Comparison of ENCODE assay signal across 29 cellular contexts in genomic region chr12:120064054-120064940, GRCh38. TPM values are rescaled to one million over a fixed set of nuclear protein-coding genes. Genes with fewer than 3 reads are reported as not detected.
DNase-seq lines count a peak whose midpoint lies in the region; ATAC-seq and TF ChIP-seq lines count a peak whose summit lies in the region.
"Had no signal": no experiment of that assay in that cellular context is flagged by ENCODE, and none has a peak within 500 bp of the region (broad histone marks: within the 10 kb centered on the region; RNA-seq: fewer than 3 reads in every experiment).

No MANE protein-coding gene starts in this region.

- no peak for ATAC-seq in esophagus mucosa
- ATAC-seq in HG03196 (IDR thresholded peaks at IDR 0.05; ENCODE audit: unreplicated experiment): no peak
- ATAC-seq: foreskin keratinocyte; natural killer cell treated with Interleukin-12 subunit alpha and Interleukin-12 subunit beta and Interleukin-15 and Interleukin-18, amount 100 ng/mL, for 72 hours; stimulated activated memory B cell treated with anti-CD40 and anti-IgM and Interleukin-4, amounts not matched to agents 10 μg/mL and 1 μg/mL and 100 μg/mL, for 72 hours had no signal

- no peak for TF ChIP-seq CTCF in RWPE1 (conservative IDR thresholded peaks at IDR 0.05; ENCODE audit: low read depth)
- no peak for TF ChIP-seq CTCF in fibroblast of pulmonary artery (IDR thresholded peaks at IDR 0.05; ENCODE audit: low read length, missing control alignments)

- POLR2A ChIA-PET in RWPE1 (lab: Yijun Ruan, JAX; ENCODE audit: low non-redundant PET): no interaction called here

- H3K27ac Mint-ChIP-seq in activated naive CD4-positive, alpha-beta T cell treated with anti-CD3 and anti-CD28 coated beads for 36 hours: peak overlapping the region; percentile 33
- H3K27ac Mint-ChIP-seq: activated B cell treated with CpG ODN at 0.5 μM for 24 hours; memory B cell; natural killer cell treated with Interleukin-12 subunit alpha and Interleukin-12 subunit beta and Interleukin-15 and Interleukin-18, amount 100 ng/mL, for 72 hours; stimulated activated memory B cell treated with anti-CD40 and anti-IgM and Interleukin-4, amounts not matched to agents 10 μg/mL and 1 μg/mL and 100 μg/mL, for 72 hours had no signal

- H3K4me1 Mint-ChIP-seq in activated naive CD4-positive, alpha-beta T cell treated with anti-CD3 and anti-CD28 coated beads for 36 hours (ENCODE audit: low read depth): peaks cover 19% of the 10 kb centered on the region
- H3K4me1 Mint-ChIP-seq: activated B cell treated with CpG ODN at 0.5 μM for 24 hours; memory B cell; stimulated activated memory B cell treated with anti-CD40 and anti-IgM and Interleukin-4, amounts not matched to agents 10 μg/mL and 1 μg/mL and 100 μg/mL, for 72 hours had no signal

- intact Hi-C loops in activated naive CD4-positive, alpha-beta T cell treated with anti-CD3 and anti-CD28 coated beads for 36 hours (cut with micrococcal nuclease): no loop called here

- H3K36me3 Mint-ChIP-seq in activated naive CD4-positive, alpha-beta T cell treated with anti-CD3 and anti-CD28 coated beads for 36 hours (ENCODE audit: low read depth): peaks cover 44% of the 10 kb centered on the region
- H3K36me3 Mint-ChIP-seq: natural killer cell treated with Interleukin-12 subunit alpha and Interleukin-12 subunit beta and Interleukin-15 and Interleukin-18, amount 100 ng/mL, for 72 hours had no signal

- H3K4me3 ChIP-seq in fibroblast of pulmonary artery (replicated peaks; ENCODE audit: low read depth, low read length): no peak overlapping the region
- H3K4me3 ChIP-seq: sigmoid colon, SK-N-MC, transverse colon had no signal

- no peak for DNase-seq in activated naive CD4-positive, alpha-beta T cell treated with anti-CD3 and anti-CD28 coated beads for 36 hours
- no peak for DNase-seq in activated naive CD4-positive, alpha-beta T cell treated with anti-CD3 and anti-CD28 coated beads, Interleukin-2, amount 50 U/mL, for 16 hours
- DNase-seq in RWPE1 (ENCODE audit: low spot score): no peak
- DNase-seq in fibroblast of pulmonary artery (ENCODE audit: low read depth): peak; percentile 7
- peak; percentile 4 for DNase-seq in retina
- DNase-seq in hypothalamus (lab: John Stamatoyannopoulos, UW): no peak
- DNase-seq: activated B cell treated with CpG ODN at 0.5 μM for 24 hours; amniotic stem cell; dermis blood vessel endothelial cell; DMS153; foreskin keratinocyte; GF-D8; kidney; NCI-H1105; NCI-H2029 treated with DMSO at 0.1 percent for 48 hours; NCI-H446; NK-92 treated with Interleukin-12 subunit alpha and Interleukin-12 subunit beta, amount 100 ng/mL, for 24 hours; sigmoid colon; T-helper 9 cell; transverse colon had no signal

- H3K27me3 Mint-ChIP-seq in activated naive CD4-positive, alpha-beta T cell treated with anti-CD3 and anti-CD28 coated beads for 36 hours (ENCODE audit: low read depth): no peaks in the 10 kb centered on the region
- H3K27me3 Mint-ChIP-seq: activated B cell treated with CpG ODN at 0.5 μM for 24 hours; memory B cell; natural killer cell treated with Interleukin-12 subunit alpha and Interleukin-12 subunit beta and Interleukin-15 and Interleukin-18, amount 100 ng/mL, for 72 hours; stimulated activated memory B cell treated with anti-CD40 and anti-IgM and Interleukin-4, amounts not matched to agents 10 μg/mL and 1 μg/mL and 100 μg/mL, for 72 hours had no signal

- no peak overlapping the region for H3K4me3 Mint-ChIP-seq in activated naive CD4-positive, alpha-beta T cell treated with anti-CD3 and anti-CD28 coated beads for 36 hours
- H3K4me3 Mint-ChIP-seq: activated B cell treated with CpG ODN at 0.5 μM for 24 hours; memory B cell; natural killer cell treated with Interleukin-12 subunit alpha and Interleukin-12 subunit beta and Interleukin-15 and Interleukin-18, amount 100 ng/mL, for 72 hours; stimulated activated memory B cell treated with anti-CD40 and anti-IgM and Interleukin-4, amounts not matched to agents 10 μg/mL and 1 μg/mL and 100 μg/mL, for 72 hours had no signal

- CTCF ChIA-PET in activated naive CD4-positive, alpha-beta T cell treated with anti-CD3 and anti-CD28 coated beads for 36 hours (lab: Charles Lee): interaction anchor here (1.0 kb wide), 1 partner anchor 48 kb away, joined by 4 read pairs; no protein-coding TSS in a partner anchor
- CTCF ChIA-PET in RWPE1 (lab: Yijun Ruan, JAX): no interaction called here

- no peaks in the 10 kb centered on the region for H3K9me3 Mint-ChIP-seq in activated naive CD4-positive, alpha-beta T cell treated with anti-CD3 and anti-CD28 coated beads for 36 hours
- H3K9me3 Mint-ChIP-seq: activated B cell treated with CpG ODN at 0.5 μM for 24 hours; activated T-helper 2 cell treated with anti-CD3 and anti-CD28 coated beads, Interferon-gamma antibody, Interleukin-2, Interleukin-4, amounts not matched to agents 10 μg/mL and 5 μg/mL and 100 μg/mL, durations not matched to agents 14 hours and 24 hours and 36 hours; memory B cell; natural killer cell treated with Interleukin-12 subunit alpha and Interleukin-12 subunit beta and Interleukin-15 and Interleukin-18, amount 100 ng/mL, for 72 hours; stimulated activated memory B cell treated with anti-CD40 and anti-IgM and Interleukin-4, amounts not matched to agents 10 μg/mL and 1 μg/mL and 100 μg/mL, for 72 hours had no signal

- peak overlapping the region; percentile 7; the same call in 1 of the 2 replicates for H3K27ac ChIP-seq in RWPE1
- H3K27ac ChIP-seq: C4-2B, epithelial cell of prostate, foreskin keratinocyte, sigmoid colon, SK-N-MC, transverse colon had no signal

RNA-seq across cellular contexts. Expression of gene RAB35, which starts 52.3 kb away (rescaled TPM):
- 10 to 100 TPM; 41.3 to 45.7 TPM for total RNA-seq in activated naive CD4-positive, alpha-beta T cell treated with anti-CD3 and anti-CD28 coated beads for 36 hours
- total RNA-seq in esophagus mucosa: 57.7 TPM

Comparison
In these comparisons a context has a peak if more than half of its experiments do, and no peak if none do; other contexts are left out.
1. DNase-seq: peak in fibroblast of pulmonary artery (single experiment) and retina (single experiment); none in activated naive CD4-positive, alpha-beta T cell treated with anti-CD3 and anti-CD28 coated beads for 36 hours (single experiment), activated naive CD4-positive, alpha-beta T cell treated with anti-CD3 and anti-CD28 coated beads, Interleukin-2, amount 50 U/mL, for 16 hours (single experiment), RWPE1 (single experiment) and hypothalamus (0 of 51).